ENCODE assay signal across 17 cellular contexts in the genomic region with DNA sequence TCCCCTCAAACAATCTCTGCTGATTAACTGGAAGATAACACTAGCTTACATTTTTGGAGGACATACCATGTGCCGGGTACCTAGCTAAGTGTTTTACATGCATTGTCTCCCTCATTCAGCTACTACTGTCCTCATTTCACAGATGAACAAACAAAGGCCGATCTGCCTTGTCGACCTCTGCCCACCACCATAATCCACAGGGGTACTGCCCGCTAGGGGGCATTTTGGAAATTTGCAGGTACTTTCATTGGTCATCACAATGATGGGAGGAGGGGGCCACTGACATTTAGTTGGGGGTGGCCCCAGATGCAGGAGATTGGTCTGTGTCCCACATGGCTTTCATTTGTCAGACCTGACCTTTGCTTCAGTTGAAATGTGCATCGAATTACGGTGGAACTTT. TPM values are rescaled to one million over a fixed set of nuclear protein-coding genes. Genes with fewer than 3 reads are reported as not detected.
DNase-seq lines count a peak whose midpoint lies in the region; ATAC-seq and TF ChIP-seq lines count a peak whose summit lies in the region.
"Had no signal": no experiment of that assay in that cellular context is flagged by ENCODE, and none has a peak within 500 bp of the region (broad histone marks: within the 10 kb centered on the region; RNA-seq: fewer than 3 reads in every experiment).

No MANE protein-coding gene starts in this region.

- no peak overlapping the region for H3K27ac Mint-ChIP-seq in T-cell
- H3K27ac Mint-ChIP-seq in CD8-positive, alpha-beta T cell, result no peak overlapping the region
- H3K27ac Mint-ChIP-seq: activated CD8-positive, alpha-beta T cell treated with anti-CD3 and anti-CD28 coated beads, Interleukin-2, amount 10 ng/mL, durations not matched to agents 7 days and 5 days had no signal

- no peaks in the 10 kb centered on the region for H3K36me3 Mint-ChIP-seq in T-cell
- H3K36me3 Mint-ChIP-seq in CD8-positive, alpha-beta T cell, result no peaks in the 10 kb centered on the region

- DNase-seq in AG09309 (ENCODE audit: low read depth), result no peak
- peak; percentile 19 for DNase-seq in HEK293T (ENCODE audit: extremely low spot score)
- no peak for DNase-seq in fibroblast of pulmonary artery (ENCODE audit: low read depth)
- no peak for DNase-seq in T-cell
- no peak for DNase-seq in NCI-H510A treated with DMSO at 0.1 percent for 48 hours (lab: John Stamatoyannopoulos, UW)
- DNase-seq in CD8-positive, alpha-beta T cell, result no peak
- DNase-seq: activated CD8-positive, alpha-beta T cell treated with anti-CD3 and anti-CD28 coated beads, Interleukin-2, amount 10 ng/mL, durations not matched to agents 7 days and 5 days; activated gamma-delta T cell treated with Interleukin-2 at 50 U/mL for 16 hours; effector CD8-positive, alpha-beta T cell; left cardiac atrium; NCI-H187 treated with DMSO at 0.1 percent for 48 hours; NCI-H69; Right ventricle myocardium superior; stimulated activated CD4-positive, alpha-beta T cell treated with anti-CD3 and anti-CD28 coated beads, Interleukin-1b, Interleukin-23, amount 100 ng/mL, for 48 hours; stimulated activated CD8-positive, alpha-beta memory T cell treated with anti-CD3 and anti-CD28 coated beads, Interleukin-4, amount 100 ng/mL, for 48 hours had no signal

- H3K4me1 Mint-ChIP-seq in T-cell, result peaks cover under 1 to 8% (median 4%) of the 10 kb centered on the region in 3 donors
- H3K4me1 Mint-ChIP-seq in CD8-positive, alpha-beta T cell (ENCODE audit: low read depth), result peaks cover 4% of the 10 kb centered on the region

- no peaks in the 10 kb centered on the region for H3K27me3 ChIP-seq in SU-DHL-6 (ENCODE audit: low read length)
- H3K27me3 ChIP-seq in CD8-positive, alpha-beta T cell (ENCODE audit: insufficient read depth, low read length), result peaks cover 11% of the 10 kb centered on the region

- ATAC-seq in T-cell (replicated peaks in 1 of 4), result no peak
- no peak for ATAC-seq in HG02678 (IDR thresholded peaks at IDR 0.05; ENCODE audit: unreplicated experiment)
- no peak for ATAC-seq in CD8-positive, alpha-beta T cell
- ATAC-seq: activated CD8-positive, alpha-beta T cell treated with anti-CD3 and anti-CD28 coated beads, Interleukin-2, amount 10 ng/mL, durations not matched to agents 7 days and 5 days; left cardiac atrium had no signal

- H4K20me1 ChIP-seq in SU-DHL-6 (ENCODE audit: low read depth, low read length), result no peaks in the 10 kb centered on the region

- peaks cover 5% of the 10 kb centered on the region for H3K4me1 ChIP-seq in CD8-positive, alpha-beta T cell (ENCODE audit: insufficient read depth, low read length)

- no peaks in the 10 kb centered on the region for H3K9me3 Mint-ChIP-seq in T-cell
- no peaks in the 10 kb centered on the region for H3K9me3 Mint-ChIP-seq in CD8-positive, alpha-beta T cell

- H3K4me2 ChIP-seq in SU-DHL-6 (ENCODE audit: low read depth, low read length, poor library complexity, severe bottlenecking), result no peak overlapping the region

- no peaks in the 10 kb centered on the region for H3K79me2 ChIP-seq in SU-DHL-6 (ENCODE audit: insufficient read depth, low read length)

- POLR2A ChIA-PET in HEK293T (lab: Yijun Ruan, JAX), result no interaction called here
- POLR2A ChIA-PET in T-cell (lab: Charles Lee), result no interaction called here
- POLR2A ChIA-PET in CD8-positive, alpha-beta T cell (lab: Charles Lee), result interaction anchor here (1.1 kb wide), 1 partner anchor 43 kb away, joined by 3 read pairs; no protein-coding TSS in a partner anchor

- H2AFZ ChIP-seq in SU-DHL-6 (ENCODE audit: low read depth, low read length, severe bottlenecking), result no peak overlapping the region

- H3K9ac ChIP-seq in SU-DHL-6 (ENCODE audit: low read length), result no peak overlapping the region

- peaks cover 42 to 48% of the 10 kb centered on the region in 2 donors for H3K27me3 Mint-ChIP-seq in T-cell
- peaks cover 44% of the 10 kb centered on the region for H3K27me3 Mint-ChIP-seq in CD8-positive, alpha-beta T cell (ENCODE audit: low read depth)

- H3K4me3 Mint-ChIP-seq in T-cell, result no peak overlapping the region
- H3K4me3 Mint-ChIP-seq in CD8-positive, alpha-beta T cell, result no peak overlapping the region
- H3K4me3 Mint-ChIP-seq: activated CD8-positive, alpha-beta T cell treated with anti-CD3 and anti-CD28 coated beads, Interleukin-2, amount 10 ng/mL, durations not matched to agents 7 days and 5 days had no signal

- H3K27ac ChIP-seq in SU-DHL-6 (ENCODE audit: low read depth, low read length), result no peak overlapping the region
- H3K27ac ChIP-seq in CD8-positive, alpha-beta T cell (ENCODE audit: low read depth, low read length), result no peak overlapping the region

- H3K9me3 ChIP-seq in SU-DHL-6 (ENCODE audit: insufficient read depth, low read length), result no peaks in the 10 kb centered on the region
- H3K9me3 ChIP-seq in CD8-positive, alpha-beta T cell (ENCODE audit: low read length), result no peaks in the 10 kb centered on the region

- H3F3A ChIP-seq in SU-DHL-6 (ENCODE audit: insufficient read depth), result peaks cover 20% of the 10 kb centered on the region

- TF ChIP-seq CTCF in AG09309 (IDR thresholded peaks at IDR 0.05; ENCODE audit: control insufficient read depth, insufficient read depth, low read depth, low read length, missing control alignments), result peak; percentile 18
- peak; percentile 51 for TF ChIP-seq CTCF in SU-DHL-6 (IDR thresholded peaks at IDR 0.05; ENCODE audit: insufficient read depth, low read length, poor library complexity, severe bottlenecking)
- peak; percentile 18 for TF ChIP-seq CTCF in fibroblast of pulmonary artery (IDR thresholded peaks at IDR 0.05; ENCODE audit: low read length, missing control alignments)
- TF ChIP-seq CTCF in CD8-positive, alpha-beta T cell (IDR thresholded peaks at IDR 0.05), result no peak

- no peak overlapping the region for H3K4me3 ChIP-seq in AG09309 (ENCODE audit: control insufficient read depth, low read depth, low read length)
- H3K4me3 ChIP-seq in SU-DHL-6 (ENCODE audit: insufficient read depth, low read length, poor library complexity, severe bottlenecking), result no peak overlapping the region
- H3K4me3 ChIP-seq in fibroblast of pulmonary artery (replicated peaks; ENCODE audit: low read depth, low read length), result no peak overlapping the region
- no peak overlapping the region for H3K4me3 ChIP-seq in CD8-positive, alpha-beta T cell (ENCODE audit: low read depth, low read length)

- H3K36me3 ChIP-seq in SU-DHL-6 (ENCODE audit: low read length), result no peaks in the 10 kb centered on the region
- no peaks in the 10 kb centered on the region for H3K36me3 ChIP-seq in CD8-positive, alpha-beta T cell (ENCODE audit: insufficient read depth, low read length)

- H3K9me2 ChIP-seq in SU-DHL-6 (replicated peaks; ENCODE audit: insufficient read depth, low read length), result no peaks in the 10 kb centered on the region

- CTCF ChIA-PET in HEK293T (lab: Yijun Ruan, JAX) (no interaction called here), T-cell (lab: Charles Lee) (no interaction called here)
- CTCF ChIA-PET in CD8-positive, alpha-beta T cell (lab: Charles Lee), result no interaction called here

- intact Hi-C loops in CD8-positive, alpha-beta T cell (cut with DNase I, micrococcal nuclease), result loop anchor here in 1 of 2 experiments (1.0 kb wide), 1 partner anchor 37 kb away; no protein-coding TSS in a partner anchor

TF ChIP-seq in HEK293T, 16 proteins besides CTCF, POLR2A, EP300 and RAD21:
- no peak for TF ChIP-seq ELF4 (IDR thresholded peaks at IDR 0.05)
- TF ChIP-seq L3MBTL2 (conservative IDR thresholded peaks at IDR 0.05), result no peak
- no peak for TF ChIP-seq FOXM1 (IDR thresholded peaks at IDR 0.05; ENCODE audit: borderline replicate concordance)
- no peak for TF ChIP-seq SUZ12 (IDR thresholded peaks at IDR 0.05)

RNA-seq across cellular contexts. Expression of gene TMEM163, which starts 3.9 kb away (rescaled TPM):
- total RNA-seq in T-cell, result under 1 TPM; 0.18 to 0.73 (median 0.35) TPM
- under 1 TPM; 0.14 to 0.19 TPM for total RNA-seq in CD8-positive, alpha-beta T cell
